9 cellular contexts compared by ENCODE assay signal in genomic region chr12:52036587-52037171, GRCh38. TPM values are rescaled to one million over a fixed set of nuclear protein-coding genes. Genes with fewer than 3 reads are reported as not detected.
A peak's percentile ranks its signal among the peaks of the same experiment; 100 is the strongest.
DNase-seq lines count a peak whose midpoint lies in the region; ATAC-seq and TF ChIP-seq lines count a peak whose summit lies in the region.
"Had no signal": no experiment of that assay in that cellular context is flagged by ENCODE, and none has a peak within 500 bp of the region (broad histone marks: within the 10 kb centered on the region; RNA-seq: fewer than 3 reads in every experiment).

No MANE protein-coding gene starts in this region.

- peak overlapping the region; percentile 73 for H3K4me2 ChIP-seq in DOHH2 (ENCODE audit: low read length)

- no peaks in the 10 kb centered on the region for H3K36me3 ChIP-seq in DOHH2 (ENCODE audit: control insufficient read depth, low read length)
- no peaks in the 10 kb centered on the region for H3K36me3 ChIP-seq in HAP-1 (replicated peaks)

- H3K27ac ChIP-seq in DOHH2 (ENCODE audit: low read depth, low read length) = peak overlapping the region; percentile 48

- H3K79me2 ChIP-seq in DOHH2 (ENCODE audit: control insufficient read depth, low read length) = peaks cover 31% of the 10 kb centered on the region

- H4K20me1 ChIP-seq in DOHH2 (ENCODE audit: control insufficient read depth, insufficient read depth, low read depth, low read length) = no peaks in the 10 kb centered on the region

- DNase-seq in HAP-1 (ENCODE audit: low spot score in 2 of 2) (peak; percentile 57 to 86), NCI-H2107 (lab: John Stamatoyannopoulos, UW) (peak; percentile 79), choroid plexus epithelial cell (ENCODE audit: low read depth) (peak; percentile 72), left colon (peak; percentile 90 to 92), NCI-H524 treated with DMSO at 0.1 percent for 48 hours (lab: John Stamatoyannopoulos, UW) (no peak)
- DNase-seq in activated CD4-positive, alpha-beta T cell treated with anti-CD3 and anti-CD28 coated beads for 48 hours = peak; percentile 79
- peak; percentile 72 for DNase-seq in stimulated activated CD4-positive, alpha-beta T cell treated with anti-CD3 and anti-CD28 coated beads, Interleukin-1b, Interleukin-23, amount 100 ng/mL, for 48 hours

- no peaks in the 10 kb centered on the region for H3K9me2 ChIP-seq in DOHH2 (replicated peaks; ENCODE audit: control insufficient read depth, low read length)

- H3K27me3 ChIP-seq in DOHH2 (ENCODE audit: control insufficient read depth, low read length) (no peaks in the 10 kb centered on the region), HAP-1 (ENCODE audit: low read depth) (no peaks in the 10 kb centered on the region)

- ATAC-seq in left colon = peak; percentile 68

- no peaks in the 10 kb centered on the region for H3K9me3 ChIP-seq in DOHH2 (ENCODE audit: control insufficient read depth, insufficient read depth, low read length)
- H3K9me3 ChIP-seq in HAP-1 = no peaks in the 10 kb centered on the region

- TF ChIP-seq CTCF in DOHH2 (IDR thresholded peaks at IDR 0.05; ENCODE audit: low read depth, low read length, poor library complexity, severe bottlenecking) (no peak), choroid plexus epithelial cell (conservative IDR thresholded peaks at IDR 0.05; ENCODE audit: low read depth, low read length) (no peak)

- H3K4me1 ChIP-seq in DOHH2 (ENCODE audit: control insufficient read depth, low read length) = peaks cover 84% of the 10 kb centered on the region
- H3K4me1 ChIP-seq in HAP-1 = peaks cover 12% of the 10 kb centered on the region

- intact Hi-C loops in left colon (cut with DNase I, micrococcal nuclease) = no loop called here

- H3F3A ChIP-seq in DOHH2 (ENCODE audit: control insufficient read depth, insufficient read depth) = peaks cover 26% of the 10 kb centered on the region

- H3K4me3 ChIP-seq in DOHH2 (ENCODE audit: low read length) (peak overlapping the region; percentile 69), HAP-1 (peak overlapping the region; percentile 37), choroid plexus epithelial cell (ENCODE audit: low read depth, low read length) (peak overlapping the region; percentile 41)

- in situ Hi-C loops in HAP-1 (cut with MboI; ENCODE audit: low sequenced_read_pairs) = no loop called here

RNA-seq across cellular contexts. Expression of gene NR4A1, which starts 14.6 kb away (rescaled TPM):
- total RNA-seq in left colon = 100 to 1,000 TPM in 1 of 2 donors, 10 to 100 TPM in 1; 37.7 to 182 TPM

RNA-seq across cellular contexts. Expression of gene TAMALIN, which starts 29.9 kb away (rescaled TPM):
- 10 to 100 TPM in 1 of 2 donors, 1 to 10 TPM in 1; 9.0 to 10.7 TPM for total RNA-seq in left colon

RNA-seq across cellular contexts. Expression of gene ATG101, which starts 33.1 kb away (rescaled TPM):
- total RNA-seq in left colon = 10 to 100 TPM; 35.0 to 36.3 TPM

RNA-seq across cellular contexts. Expression of gene SMIM41, which starts 42.8 kb away (rescaled TPM):
- total RNA-seq in left colon = under 1 TPM in 1 of 2 donors, not detected in 1; 0.31 TPM
- total RNA-seq: glomerular endothelial cell had no signal
